8 cellular contexts compared by ENCODE assay signal in the genomic region with DNA sequence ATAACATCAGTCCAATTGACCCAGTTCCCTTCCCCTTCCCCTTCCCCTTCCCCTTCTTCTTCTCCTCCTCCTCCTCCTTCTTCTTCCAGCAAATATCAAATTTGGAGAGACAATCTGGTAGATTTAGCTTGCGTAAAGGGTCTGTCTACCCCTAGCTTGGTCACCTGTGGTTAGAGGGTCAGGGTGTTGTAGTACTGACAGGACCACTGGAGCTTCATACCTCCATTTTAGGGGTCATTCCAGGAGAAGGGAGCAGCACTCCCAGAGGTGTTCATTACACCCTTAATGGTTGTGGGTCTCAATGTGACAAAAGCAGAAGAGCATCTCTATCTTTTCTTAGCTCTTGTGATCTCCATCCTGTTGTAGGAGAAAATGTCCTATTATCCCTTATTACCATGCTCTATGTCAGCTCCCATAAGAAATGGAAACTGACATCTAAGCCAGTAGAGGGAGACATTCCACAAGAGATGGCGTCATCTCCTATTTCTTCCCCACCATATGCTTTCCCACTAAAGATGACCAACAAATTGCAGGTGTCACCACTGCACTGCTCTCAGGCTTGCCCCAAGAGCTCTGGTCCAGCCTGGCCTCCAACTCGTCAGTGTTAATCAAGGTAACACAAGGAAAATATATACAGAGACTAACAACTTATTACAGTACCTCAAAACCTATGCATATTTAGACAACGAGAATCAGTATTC. TPM values are rescaled to one million over a fixed set of nuclear protein-coding genes. Genes with fewer than 3 reads are reported as not detected.
DNase-seq lines count a peak whose midpoint lies in the region; ATAC-seq, FAIRE-seq and TF ChIP-seq lines count a peak whose summit lies in the region.

No MANE protein-coding gene starts in this region.

- no peak for TF ChIP-seq EP300 in gastroesophageal sphincter (IDR thresholded peaks at IDR 0.05)

- H3K4me1 ChIP-seq in endothelial cell of umbilical vein (ENCODE audit: control insufficient read depth, extremely low read depth, insufficient read depth, low read length), result no peaks in the 10 kb centered on the region
- H3K4me1 ChIP-seq in gastroesophageal sphincter, result no peaks in the 10 kb centered on the region

- no peak overlapping the region for H3K4me3 Mint-ChIP-seq in osteocyte (ENCODE audit: unreplicated experiment)

- FAIRE-seq in endothelial cell of umbilical vein (lab: Jason Lieb, UNC), result peak; percentile 64

- H3K9ac ChIP-seq in endothelial cell of umbilical vein (replicated peaks; ENCODE audit: extremely low read depth, insufficient read depth, low read length), result no peak overlapping the region

- WGBS in gastroesophageal sphincter (ENCODE audit: low coverage in 1 of 2), 2 donors, result 61 to 65% methylated on average over 3 to 4 of the region's 4 CpGs

- no peaks in the 10 kb centered on the region for H3K36me3 ChIP-seq in endothelial cell of umbilical vein (ENCODE audit: control insufficient read depth in 2 of 2, extremely low read depth in 1 of 2, insufficient read depth in 2 of 2, low read length in 2 of 2)
- no peaks in the 10 kb centered on the region for H3K36me3 ChIP-seq in gastroesophageal sphincter

- peak; percentile 84 for ATAC-seq in GM18873 (IDR thresholded peaks at IDR 0.05; ENCODE audit: low FRiP score, unreplicated experiment)
- ATAC-seq in HG03060 (IDR thresholded peaks at IDR 0.05; ENCODE audit: low read depth, unreplicated experiment), result peak; percentile 80
- ATAC-seq in gastroesophageal sphincter, result no peak

- H3K4me3 ChIP-seq in endothelial cell of umbilical vein (replicated peaks in 1 of 3; ENCODE audit: insufficient read depth in 1 of 3, low read depth in 1 of 3, low read length in 3 of 3), result no peak overlapping the region
- H3K4me3 ChIP-seq in gastroesophageal sphincter, result no peak overlapping the region

- no peaks in the 10 kb centered on the region for H3K9me1 ChIP-seq in endothelial cell of umbilical vein (replicated peaks; ENCODE audit: control insufficient read depth, extremely low read depth, insufficient read depth, low read length)

- TF ChIP-seq CTCF in endothelial cell of umbilical vein (IDR thresholded peaks at IDR 0.05; ENCODE audit: extremely low read depth in 1 of 2, insufficient read depth in 1 of 2, low read depth in 1 of 2, low read length in 2 of 2) (peak; percentile 40 to 49), osteocyte (IDR thresholded peaks at IDR 0.05) (peak; percentile 61), gastroesophageal sphincter (IDR thresholded peaks at IDR 0.05) (peak in 1 of 4 experiments; percentile 36)

- DNase-seq in DMS53 (lab: John Stamatoyannopoulos, UW), result peak; percentile 84
- DNase-seq in NCI-H748 (lab: John Stamatoyannopoulos, UW; ENCODE audit: unreplicated experiment), result peak; percentile 44
- DNase-seq in endothelial cell of umbilical vein (ENCODE audit: low read depth, low spot score), result peak; percentile 53
- DNase-seq in osteocyte (ENCODE audit: extremely low spot score, unreplicated experiment), result no peak
- no peak for DNase-seq in activated effector memory CD4-positive, alpha-beta T cell treated with anti-CD3 and anti-CD28 coated beads, Interleukin-2, amount 50 U/mL, for 16 hours

- dilution Hi-C loops in endothelial cell of umbilical vein (cut with MboI; ENCODE audit: extremely low pct_ligation_motif_present, low sequenced_read_pairs), result no loop called here

- H2AFZ ChIP-seq in endothelial cell of umbilical vein (ENCODE audit: low read depth, low read length), result no peak overlapping the region

- H3K79me2 ChIP-seq in endothelial cell of umbilical vein (ENCODE audit: control insufficient read depth, insufficient read depth, low read length), result no peaks in the 10 kb centered on the region

- no peak overlapping the region for H3K4me2 ChIP-seq in endothelial cell of umbilical vein (ENCODE audit: insufficient read depth, low read length)

- TF ChIP-seq POLR2A in endothelial cell of umbilical vein (IDR thresholded peaks at IDR 0.05; ENCODE audit: low read depth, low read length) (no peak), gastroesophageal sphincter (IDR thresholded peaks at IDR 0.05) (no peak)

- intact Hi-C loops in endothelial cell of umbilical vein (cut with micrococcal nuclease), result no loop called here

- peaks cover 31% of the 10 kb centered on the region for H3K27me3 Mint-ChIP-seq in osteocyte (ENCODE audit: unreplicated experiment)

- H3K27me3 ChIP-seq in endothelial cell of umbilical vein (ENCODE audit: control insufficient read depth in 2 of 2, insufficient read depth in 2 of 2, low read length in 2 of 2), result peaks cover 0 to 12% of the 10 kb centered on the region in 2 experiments
- H3K27me3 ChIP-seq in gastroesophageal sphincter, result no peaks in the 10 kb centered on the region

- H3K36me3 Mint-ChIP-seq in osteocyte (ENCODE audit: unreplicated experiment), result no peaks in the 10 kb centered on the region

- no peaks in the 10 kb centered on the region for H3K4me1 Mint-ChIP-seq in osteocyte (ENCODE audit: unreplicated experiment)

- H3K27ac ChIP-seq in endothelial cell of umbilical vein (ENCODE audit: insufficient read depth, low read depth, low read length) (no peak overlapping the region), gastroesophageal sphincter (no peak overlapping the region)

- H3K9me3 Mint-ChIP-seq in osteocyte (ENCODE audit: unreplicated experiment), result no peaks in the 10 kb centered on the region

- no peaks in the 10 kb centered on the region for H4K20me1 ChIP-seq in endothelial cell of umbilical vein (replicated peaks; ENCODE audit: control insufficient read depth, extremely low read depth, insufficient read depth, low read length)

- POLR2A ChIA-PET in endothelial cell of umbilical vein (lab: Charles Lee), result interaction anchor here (0.6 kb wide), 1 partner anchor 9 kb away, joined by 3 read pairs; a partner anchor contains a TSS

- no peak overlapping the region for H3K27ac Mint-ChIP-seq in osteocyte (ENCODE audit: unreplicated experiment)

- no peaks in the 10 kb centered on the region for H3K9me3 ChIP-seq in endothelial cell of umbilical vein (replicated peaks; ENCODE audit: control insufficient read depth, insufficient read depth, low read length)
- H3K9me3 ChIP-seq in gastroesophageal sphincter, result no peaks in the 10 kb centered on the region

- CTCF ChIA-PET in endothelial cell of umbilical vein (lab: Charles Lee), result interaction anchor here (0.6 to 6.0 kb wide), 30 partner anchors 9 to 793 kb away, joined by 3 to 112 read pairs (median 5); a partner anchor contains a TSS

- BruUV-seq in endothelial cell of umbilical vein (replicated peaks; lab: Mats Ljungman, UMichigan), result no TSS peak

TF ChIP-seq in endothelial cell of umbilical vein, 7 proteins besides CTCF, POLR2A, EP300 and RAD21 (continues in another document):
- no peak for TF ChIP-seq MYC (IDR thresholded peaks at IDR 0.05; ENCODE audit: low read depth, low read length)
- TF ChIP-seq, protein P1, sequence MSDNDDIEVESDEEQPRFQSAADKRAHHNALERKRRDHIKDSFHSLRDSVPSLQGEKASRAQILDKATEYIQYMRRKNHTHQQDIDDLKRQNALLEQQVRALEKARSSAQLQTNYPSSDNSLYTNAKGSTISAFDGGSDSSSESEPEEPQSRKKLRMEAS (IDR thresholded peaks at IDR 0.05; ENCODE audit: insufficient read depth, insufficient read length), result no peak
- no peak for TF ChIP-seq EZH2 (IDR thresholded peaks at IDR 0.05; ENCODE audit: borderline replicate concordance, low read depth, low read length, severe bottlenecking)

RNA-seq across cellular contexts. Expression of a gene that starts 3.5 kb away (rescaled TPM):
- total RNA-seq in endothelial cell of umbilical vein (not detected in 2 replicates), osteocyte (not detected in 2 replicates), gastroesophageal sphincter (1 to 10 TPM in 1 of 4 donors, not detected in 3; 1.7 TPM)
- not detected in 2 replicates for polyA plus RNA-seq in endothelial cell of umbilical vein
- not detected in 2 replicates for polyA plus RNA-seq in endothelial cell of umbilical vein (2011; cell fraction: cytosol; rRNA removed)
- polyA plus RNA-seq in endothelial cell of umbilical vein (2011; cell fraction: nucleus; rRNA removed), result not detected in 2 replicates
- polyA plus RNA-seq in endothelial cell of umbilical vein (2012), result not detected in 2 replicates
- polyA minus RNA-seq in endothelial cell of umbilical vein, result not detected in 2 replicates
- not detected for polyA minus RNA-seq in endothelial cell of umbilical vein (2011; cell fraction: cytosol; rRNA and poly(A)+ RNA removed)
- polyA minus RNA-seq in endothelial cell of umbilical vein (2011; cell fraction: nucleus; rRNA and poly(A)+ RNA removed), result not detected in 2 replicates

RNA-seq across cellular contexts. Expression of a gene that starts 9.1 kb away (rescaled TPM):
- total RNA-seq in endothelial cell of umbilical vein, result 89.1 and 91.9 TPM in 2 replicates
- 48.9 and 50.9 TPM in 2 replicates for polyA plus RNA-seq in endothelial cell of umbilical vein
- polyA plus RNA-seq in endothelial cell of umbilical vein (2011; cell fraction: cytosol; rRNA removed), result 64.9 and 71.8 TPM in 2 replicates
- 84.0 and 88.3 TPM in 2 replicates for polyA plus RNA-seq in endothelial cell of umbilical vein (2011; cell fraction: nucleus; rRNA removed)
- polyA plus RNA-seq in endothelial cell of umbilical vein (2012), result 65.6 and 85.7 TPM in 2 replicates
- 95.0 and 98.7 TPM in 2 replicates for polyA minus RNA-seq in endothelial cell of umbilical vein
- 19.7 TPM for polyA minus RNA-seq in endothelial cell of umbilical vein (2011; cell fraction: cytosol; rRNA and poly(A)+ RNA removed)
- polyA minus RNA-seq in endothelial cell of umbilical vein (2011; cell fraction: nucleus; rRNA and poly(A)+ RNA removed), result 32.8 and 73.5 TPM in 2 replicates
- 79.3 and 82.1 TPM in 2 replicates for total RNA-seq in osteocyte
- total RNA-seq in gastroesophageal sphincter, result 10 to 100 TPM; 41.4 to 54.0 (median 45.7) TPM

RNA-seq across cellular contexts. Expression of a gene that starts 31.3 kb away (rescaled TPM):
- total RNA-seq in endothelial cell of umbilical vein, result not detected in 2 replicates
- polyA plus RNA-seq in endothelial cell of umbilical vein, result not detected in 2 replicates
- polyA plus RNA-seq in endothelial cell of umbilical vein (2011; cell fraction: cytosol; rRNA removed), result not detected in 2 replicates
- polyA plus RNA-seq in endothelial cell of umbilical vein (2011; cell fraction: nucleus; rRNA removed), result not detected in 2 replicates
- 0.12 TPM in 1 of 2 replicates, not detected in the other for polyA plus RNA-seq in endothelial cell of umbilical vein (2012)
- 0.08 TPM in 1 of 2 replicates, not detected in the other for polyA minus RNA-seq in endothelial cell of umbilical vein
- not detected for polyA minus RNA-seq in endothelial cell of umbilical vein (2011; cell fraction: cytosol; rRNA and poly(A)+ RNA removed)
- polyA minus RNA-seq in endothelial cell of umbilical vein (2011; cell fraction: nucleus; rRNA and poly(A)+ RNA removed), result not detected in 2 replicates
- total RNA-seq in osteocyte, result not detected in 2 replicates
- under 1 TPM in 1 of 4 donors, not detected in 3; 0.12 TPM for total RNA-seq in gastroesophageal sphincter

RNA-seq across cellular contexts. Expression of a gene that starts 53.2 kb away (rescaled TPM):
- total RNA-seq in endothelial cell of umbilical vein (not detected in 2 replicates), osteocyte (not detected in 2 replicates), gastroesophageal sphincter (not detected)
- not detected in 2 replicates for polyA plus RNA-seq in endothelial cell of umbilical vein
- polyA plus RNA-seq in endothelial cell of umbilical vein (2011; cell fraction: cytosol; rRNA removed), result not detected in 2 replicates
- not detected in 2 replicates for polyA plus RNA-seq in endothelial cell of umbilical vein (2011; cell fraction: nucleus; rRNA removed)
- polyA plus RNA-seq in endothelial cell of umbilical vein (2012), result not detected in 2 replicates
- polyA minus RNA-seq in endothelial cell of umbilical vein, result not detected in 2 replicates
- not detected for polyA minus RNA-seq in endothelial cell of umbilical vein (2011; cell fraction: cytosol; rRNA and poly(A)+ RNA removed)
- not detected in 2 replicates for polyA minus RNA-seq in endothelial cell of umbilical vein (2011; cell fraction: nucleus; rRNA and poly(A)+ RNA removed)

Comparison
In these comparisons a context has a peak if more than half of its experiments do, and no peak if none do; other contexts are left out.
1. DNase-seq: peak in DMS53 (single experiment), NCI-H748 (single experiment) and endothelial cell of umbilical vein (single experiment); none in osteocyte (single experiment) and activated effector memory CD4-positive, alpha-beta T cell treated with anti-CD3 and anti-CD28 coated beads, Interleukin-2, amount 50 U/mL, for 16 hours (single experiment).